ENCODE assay signal across 8 cellular contexts in genomic region chr10:92290837-92291609, GRCh38. TPM values are rescaled to one million over a fixed set of nuclear protein-coding genes. Genes with fewer than 3 reads are reported as not detected.
DNase-seq lines count a peak whose midpoint lies in the region; ATAC-seq, FAIRE-seq and TF ChIP-seq lines count a peak whose summit lies in the region.

CPEB3 (minus strand) TSS chr10:92291078; CDS start chr10:92240350, 50,728 bp downstream.
A gene with protein sequence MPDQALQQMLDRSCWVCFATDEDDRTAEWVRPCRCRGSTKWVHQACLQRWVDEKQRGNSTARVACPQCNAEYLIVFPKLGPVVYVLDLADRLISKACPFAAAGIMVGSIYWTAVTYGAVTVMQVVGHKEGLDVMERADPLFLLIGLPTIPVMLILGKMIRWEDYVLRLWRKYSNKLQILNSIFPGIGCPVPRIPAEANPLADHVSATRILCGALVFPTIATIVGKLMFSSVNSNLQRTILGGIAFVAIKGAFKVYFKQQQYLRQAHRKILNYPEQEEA (plus strand): TSS chr10:92291167. CDS start chr10:92291495, 328 bp downstream.

- H3K9me3 ChIP-seq in AG04450 (ENCODE audit: control insufficient read depth, insufficient read depth, low read length): peaks cover 3% of the 10 kb centered on the region; the same call in 1 of the 2 replicates
- no peaks in the 10 kb centered on the region for H3K9me3 ChIP-seq in WERI-Rb-1 (ENCODE audit: severe bottlenecking)

- FAIRE-seq in bronchial epithelial cell (lab: Jason Lieb, UNC): no peak

- H3K27ac ChIP-seq in AG04450 (ENCODE audit: low read depth, low read length) (peak within 1 kb of the TSS; percentile 73), WERI-Rb-1 (peak within 1 kb of the TSS; percentile 95)

- H3K4me3 ChIP-seq in AG04450 (ENCODE audit: low read depth, low read length) (peak within 1 kb of the TSS; percentile 96), WERI-Rb-1 (ENCODE audit: low read depth, low read length) (peak within 1 kb of the TSS; percentile 90), bronchial epithelial cell (ENCODE audit: low read depth, low read length) (peak within 1 kb of the TSS; percentile 97)

- POLR2A ChIA-PET in AG04450 (lab: Yijun Ruan, JAX): interaction anchor here (0.6 to 1.5 kb wide), 8 partner anchors 17 to 210 kb away, joined by 3 to 7 read pairs (median 4); no protein-coding TSS in a partner anchor

- H3K27me3 ChIP-seq in AG04450 (ENCODE audit: control insufficient read depth, insufficient read depth, low read length) (no peaks in the 10 kb centered on the region), WERI-Rb-1 (ENCODE audit: insufficient read depth, low read depth, severe bottlenecking) (no peaks in the 10 kb centered on the region), bronchial epithelial cell (ENCODE audit: control insufficient read depth, insufficient read depth, low read length) (no peaks in the 10 kb centered on the region)

- H3K36me3 ChIP-seq in WERI-Rb-1 (peaks cover 31% of the 10 kb centered on the region), bronchial epithelial cell (ENCODE audit: control insufficient read depth, insufficient read depth, low read length) (peaks cover 1% of the 10 kb centered on the region)

- CTCF ChIA-PET in AG04450 (lab: Charles Lee): interaction anchor here (0.7 to 5.1 kb wide), 13 partner anchors 10 to 831 kb away, joined by 3 to 66 read pairs (median 4); no protein-coding TSS in a partner anchor

- DNase-seq in AG04450 (ENCODE audit: low read depth, low spot score) (peak; percentile 87), NCI-H2196 (lab: John Stamatoyannopoulos, UW; ENCODE audit: unreplicated experiment) (peak; percentile 81), WERI-Rb-1 (peak; percentile 97), bronchial epithelial cell (ENCODE audit: low read depth) (peak; percentile 88), iPS-NIHi7 (ENCODE audit: extremely low spot score) (peak; percentile 96), smooth muscle cell of the brain vasculature (ENCODE audit: low read depth, low spot score) (peak; percentile 79)

- TF ChIP-seq CTCF in AG04450 (IDR thresholded peaks at IDR 0.05; ENCODE audit: low read depth, low read length) (peak; percentile 72), WERI-Rb-1 (IDR thresholded peaks at IDR 0.05; ENCODE audit: low read depth, low read length) (peak; percentile 65), bronchial epithelial cell (IDR thresholded peaks at IDR 0.05; ENCODE audit: insufficient read depth, low read length, severe bottlenecking) (peak; percentile 77)

- ATAC-seq in GM18870 (IDR thresholded peaks at IDR 0.05; ENCODE audit: unreplicated experiment) (peak; percentile 90), HG03135 (IDR thresholded peaks at IDR 0.05; ENCODE audit: unreplicated experiment) (peak; percentile 99)

RNA-seq across cellular contexts. Expression of gene CPEB3, which starts in this region (rescaled TPM):
- polyA plus RNA-seq in AG04450 (2011; rRNA removed): 0.36 TPM in 2 replicates
- polyA minus RNA-seq in AG04450 (2011; rRNA and poly(A)+ RNA removed): 0.74 and 0.78 TPM in 2 replicates
- total RNA-seq in bronchial epithelial cell: 2.4 and 3.3 TPM in 2 replicates

RNA-seq across cellular contexts. Expression of the second gene that starts in this region (rescaled TPM):
- 26.3 and 34.9 TPM in 2 replicates for polyA plus RNA-seq in AG04450 (2011; rRNA removed)
- polyA minus RNA-seq in AG04450 (2011; rRNA and poly(A)+ RNA removed): 12.8 and 21.7 TPM in 2 replicates
- 23.2 and 26.8 TPM in 2 replicates for total RNA-seq in bronchial epithelial cell

Comparison
In these comparisons a context has a peak if more than half of its experiments do, and no peak if none do; other contexts are left out.
1. Peak in every context shown above with its lines: DNase-seq, ATAC-seq, H3K4me3 ChIP-seq and H3K27ac ChIP-seq.